ENCODE assay signal across 16 cellular contexts in the genomic region with DNA sequence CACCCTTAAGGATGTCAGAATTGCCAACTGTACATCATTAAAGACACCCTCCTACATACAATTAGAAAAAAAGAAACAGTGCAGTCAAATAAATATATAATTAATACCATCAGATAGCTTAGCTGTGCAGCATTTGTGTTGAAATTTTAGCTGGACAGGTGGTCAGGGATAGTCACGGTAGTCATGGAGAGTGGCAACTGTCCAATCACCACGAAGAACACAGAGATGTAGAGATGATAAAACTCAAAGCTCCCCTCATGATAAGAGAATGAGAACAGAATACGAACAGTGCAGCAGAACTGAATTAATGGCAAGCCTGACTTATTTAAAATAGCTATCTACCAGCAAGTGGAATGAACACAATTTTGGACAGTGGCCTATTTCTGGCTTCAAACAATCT.
"Had no signal": no experiment of that assay in that cellular context is flagged by ENCODE, and none has a peak within 500 bp of the region (broad histone marks: within the 10 kb centered on the region; RNA-seq: fewer than 3 reads in every experiment).

No MANE protein-coding gene starts in this region.

- ATAC-seq: activated CD4-positive, CD25-positive, alpha-beta regulatory T cell treated with anti-CD3 and anti-CD28 coated beads, Interleukin-2, amount 50 U/mL, for 24 hours; activated naive CD8-positive, alpha-beta T cell treated with anti-CD3 and anti-CD28 coated beads, Interleukin-2, amount 50 U/mL, for 24 hours; activated T-cell treated with anti-CD3 and anti-CD28 coated beads, Interleukin-2, amount 50 U/mL, for 4 hours had no signal

- H3K36me3 ChIP-seq: brain microvascular endothelial cell, esophagus squamous epithelium, thyroid gland had no signal

- H3K4me3 ChIP-seq: coronary artery, esophagus squamous epithelium, thyroid gland had no signal

- H3K27me3 ChIP-seq: brain microvascular endothelial cell, esophagus squamous epithelium, thyroid gland had no signal

- DNase-seq: activated CD4-positive, alpha-beta T cell treated with anti-CD3 and anti-CD28 coated beads, Interleukin-2, amount 10 ng/mL, durations not matched to agents 7 days and 5 days; activated CD8-positive, alpha-beta memory T cell treated with anti-CD3 and anti-CD28 coated beads, Interleukin-2, amount 50 U/mL, for 4 hours; activated naive CD4-positive, alpha-beta T cell treated with anti-CD3 and anti-CD28 coated beads, Interleukin-2, amount 10 ng/mL, durations not matched to agents 7 days and 5 days; activated naive CD8-positive, alpha-beta T cell treated with anti-CD3 and anti-CD28 coated beads, Interleukin-2, amount 50 U/mL, for 24 hours; activated T-cell treated with anti-CD3 and anti-CD28 coated beads, Interleukin-2, amount 50 U/mL, for 4 hours; aorta; brain microvascular endothelial cell; central memory CD4-positive, alpha-beta T cell; esophagus squamous epithelium; nephron progenitor cell; occipital lobe; stimulated activated CD4-positive, alpha-beta T cell treated with anti-CD3 and anti-CD28 coated beads, Interleukin-2, amount 100 ng/mL, for 24 hours; stimulated activated naive CD4-positive, alpha-beta T cell treated with Interleukin-2 at 50 U/mL for 16 hours had no signal

- H3K9me3 ChIP-seq: esophagus squamous epithelium, thyroid gland had no signal

- H3K4me1 ChIP-seq: esophagus squamous epithelium had no signal

- H3K27ac ChIP-seq: brain microvascular endothelial cell, coronary artery, esophagus squamous epithelium, thyroid gland had no signal
